Comparison of ENCODE assay signal across 9 cellular contexts in the genomic region with DNA sequence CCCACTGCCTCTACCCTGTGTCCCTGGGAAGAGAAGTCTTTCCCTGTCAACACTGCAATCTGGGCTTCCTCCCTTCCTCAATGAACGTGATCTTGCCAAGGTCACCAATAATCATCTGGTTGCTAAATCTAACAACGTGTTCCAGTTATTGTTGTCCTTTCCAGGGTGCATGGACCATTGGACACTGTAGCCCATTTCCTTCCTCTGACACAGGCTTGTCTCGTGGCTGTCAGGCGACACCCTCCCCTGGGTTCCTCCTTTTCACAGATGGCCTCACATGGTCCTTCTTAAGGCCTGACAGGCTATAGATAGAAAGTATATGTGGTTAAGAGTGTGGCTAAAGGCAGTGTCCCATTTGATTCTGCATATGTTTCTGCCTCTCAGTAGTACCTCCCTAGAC.
DNase-seq lines count a peak whose midpoint lies in the region; ATAC-seq and TF ChIP-seq lines count a peak whose summit lies in the region.
"Had no signal": no experiment of that assay in that cellular context is flagged by ENCODE, and none has a peak within 500 bp of the region (broad histone marks: within the 10 kb centered on the region; RNA-seq: fewer than 3 reads in every experiment).

No MANE protein-coding gene starts in this region.

- intact Hi-C loops in ascending aorta (cut with DNase I) = loop anchor here (5.0 kb wide), 1 partner anchor 126 kb away; no protein-coding TSS in a partner anchor

- H3K36me3 Mint-ChIP-seq in osteocyte (ENCODE audit: unreplicated experiment) (no peaks in the 10 kb centered on the region), GM23338 (ENCODE audit: low read depth) (no peaks in the 10 kb centered on the region; the same call in 2 of the 3 replicates), glutamatergic neuron (ENCODE audit: unreplicated experiment) (no peaks in the 10 kb centered on the region)

- H3K4me1 ChIP-seq in ascending aorta (peaks cover 5 to 10% of the 10 kb centered on the region in 2 donors), GM23338 (ENCODE audit: insufficient read depth) (peaks cover 10% of the 10 kb centered on the region)

- no peaks in the 10 kb centered on the region for H3F3A ChIP-seq in GM23338 (replicated peaks; ENCODE audit: low read depth)

- H3K27me3 ChIP-seq in ascending aorta (no peaks in the 10 kb centered on the region), GM23338 (ENCODE audit: insufficient read depth) (peaks cover 31% of the 10 kb centered on the region)

- H2AFZ ChIP-seq in GM23338 = no peak overlapping the region; the same call in 1 of the 2 replicates

- H3K4me3 ChIP-seq in ascending aorta (no peak overlapping the region), GM23338 (no peak overlapping the region)

- peak overlapping the region; percentile 39 for H3K27ac Mint-ChIP-seq in osteocyte (ENCODE audit: unreplicated experiment)
- no peak overlapping the region for H3K27ac Mint-ChIP-seq in GM23338
- no peak overlapping the region for H3K27ac Mint-ChIP-seq in glutamatergic neuron (ENCODE audit: unreplicated experiment)

- H3K9me3 ChIP-seq in ascending aorta = no peaks in the 10 kb centered on the region

- H3K4me1 Mint-ChIP-seq in osteocyte (ENCODE audit: unreplicated experiment) (peaks cover 25% of the 10 kb centered on the region), GM23338 (peaks cover 6% of the 10 kb centered on the region), glutamatergic neuron (ENCODE audit: low read depth, unreplicated experiment) (peaks cover 22% of the 10 kb centered on the region)
- H3K4me1 Mint-ChIP-seq: central memory CD8-positive, alpha-beta T cell had no signal

- peak; percentile 76 for ATAC-seq in GM18858 (IDR thresholded peaks at IDR 0.05; ENCODE audit: unreplicated experiment)
- peak; percentile 76 for ATAC-seq in HG03095 (IDR thresholded peaks at IDR 0.05; ENCODE audit: unreplicated experiment)
- ATAC-seq in GM23338 = no peak

- TF ChIP-seq CTCF in ascending aorta (IDR thresholded peaks at IDR 0.05) (no peak), osteocyte (IDR thresholded peaks at IDR 0.05) (no peak), GM23338 (conservative IDR thresholded peaks at IDR 0.05; ENCODE audit: low read depth in 2 of 2) (no peak), glutamatergic neuron (IDR thresholded peaks at IDR 0.05; ENCODE audit: partially characterized antibody, unreplicated experiment) (no peak)

- DNase-seq in ascending aorta (ENCODE audit: low spot score in 2 of 2) (peak; percentile 65 to 78), osteocyte (ENCODE audit: extremely low spot score, unreplicated experiment) (no peak), NCI-H2227 (lab: John Stamatoyannopoulos, UW; ENCODE audit: unreplicated experiment) (no peak), NCI-H510A (lab: John Stamatoyannopoulos, UW) (no peak), GM23338 (ENCODE audit: low spot score) (no peak), glutamatergic neuron (no peak)

- H3K79me2 ChIP-seq in GM23338 (replicated peaks; ENCODE audit: insufficient read depth) = no peaks in the 10 kb centered on the region

- H4K20me1 ChIP-seq in GM23338 (replicated peaks; ENCODE audit: insufficient read depth) = no peaks in the 10 kb centered on the region

- no peak overlapping the region for H3K4me3 Mint-ChIP-seq in osteocyte (ENCODE audit: unreplicated experiment)
- H3K4me3 Mint-ChIP-seq in GM23338 = no peak overlapping the region
- no peak overlapping the region for H3K4me3 Mint-ChIP-seq in glutamatergic neuron (ENCODE audit: unreplicated experiment)
- H3K4me3 Mint-ChIP-seq: central memory CD8-positive, alpha-beta T cell had no signal

- H3K4me2 ChIP-seq in GM23338 = no peak overlapping the region

- H3K36me3 ChIP-seq in ascending aorta (no peaks in the 10 kb centered on the region), GM23338 (ENCODE audit: insufficient read depth) (no peaks in the 10 kb centered on the region)

- H3K27ac ChIP-seq in ascending aorta = peak overlapping the region in 1 of 2 donors; percentile 2
- no peak overlapping the region for H3K27ac ChIP-seq in GM23338 (ENCODE audit: low read depth)

- peaks cover 3% of the 10 kb centered on the region; the same call in 1 of the 2 replicates for H3K9me2 ChIP-seq in GM23338 (ENCODE audit: insufficient read depth)

- H3K27me3 Mint-ChIP-seq in osteocyte (ENCODE audit: unreplicated experiment) (no peaks in the 10 kb centered on the region), GM23338 (ENCODE audit: insufficient read depth, low read depth, poor library complexity) (peaks cover 14% of the 10 kb centered on the region), glutamatergic neuron (ENCODE audit: unreplicated experiment) (peaks cover 4% of the 10 kb centered on the region)

- H3K9me3 Mint-ChIP-seq in osteocyte (ENCODE audit: unreplicated experiment) (no peaks in the 10 kb centered on the region), GM23338 (no peaks in the 10 kb centered on the region; the same call in 2 of the 3 replicates), glutamatergic neuron (ENCODE audit: unreplicated experiment) (peaks cover 3% of the 10 kb centered on the region)
- H3K9me3 Mint-ChIP-seq: central memory CD8-positive, alpha-beta T cell had no signal

TF ChIP-seq in GM23338, 12 proteins besides CTCF, POLR2A, EP300 and RAD21 (continues in another document):
- TF ChIP-seq, protein P1, sequence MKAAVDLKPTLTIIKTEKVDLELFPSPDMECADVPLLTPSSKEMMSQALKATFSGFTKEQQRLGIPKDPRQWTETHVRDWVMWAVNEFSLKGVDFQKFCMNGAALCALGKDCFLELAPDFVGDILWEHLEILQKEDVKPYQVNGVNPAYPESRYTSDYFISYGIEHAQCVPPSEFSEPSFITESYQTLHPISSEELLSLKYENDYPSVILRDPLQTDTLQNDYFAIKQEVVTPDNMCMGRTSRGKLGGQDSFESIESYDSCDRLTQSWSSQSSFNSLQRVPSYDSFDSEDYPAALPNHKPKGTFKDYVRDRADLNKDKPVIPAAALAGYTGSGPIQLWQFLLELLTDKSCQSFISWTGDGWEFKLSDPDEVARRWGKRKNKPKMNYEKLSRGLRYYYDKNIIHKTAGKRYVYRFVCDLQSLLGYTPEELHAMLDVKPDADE (IDR thresholded peaks at IDR 0.05) = no peak
- TF ChIP-seq, protein P2, sequence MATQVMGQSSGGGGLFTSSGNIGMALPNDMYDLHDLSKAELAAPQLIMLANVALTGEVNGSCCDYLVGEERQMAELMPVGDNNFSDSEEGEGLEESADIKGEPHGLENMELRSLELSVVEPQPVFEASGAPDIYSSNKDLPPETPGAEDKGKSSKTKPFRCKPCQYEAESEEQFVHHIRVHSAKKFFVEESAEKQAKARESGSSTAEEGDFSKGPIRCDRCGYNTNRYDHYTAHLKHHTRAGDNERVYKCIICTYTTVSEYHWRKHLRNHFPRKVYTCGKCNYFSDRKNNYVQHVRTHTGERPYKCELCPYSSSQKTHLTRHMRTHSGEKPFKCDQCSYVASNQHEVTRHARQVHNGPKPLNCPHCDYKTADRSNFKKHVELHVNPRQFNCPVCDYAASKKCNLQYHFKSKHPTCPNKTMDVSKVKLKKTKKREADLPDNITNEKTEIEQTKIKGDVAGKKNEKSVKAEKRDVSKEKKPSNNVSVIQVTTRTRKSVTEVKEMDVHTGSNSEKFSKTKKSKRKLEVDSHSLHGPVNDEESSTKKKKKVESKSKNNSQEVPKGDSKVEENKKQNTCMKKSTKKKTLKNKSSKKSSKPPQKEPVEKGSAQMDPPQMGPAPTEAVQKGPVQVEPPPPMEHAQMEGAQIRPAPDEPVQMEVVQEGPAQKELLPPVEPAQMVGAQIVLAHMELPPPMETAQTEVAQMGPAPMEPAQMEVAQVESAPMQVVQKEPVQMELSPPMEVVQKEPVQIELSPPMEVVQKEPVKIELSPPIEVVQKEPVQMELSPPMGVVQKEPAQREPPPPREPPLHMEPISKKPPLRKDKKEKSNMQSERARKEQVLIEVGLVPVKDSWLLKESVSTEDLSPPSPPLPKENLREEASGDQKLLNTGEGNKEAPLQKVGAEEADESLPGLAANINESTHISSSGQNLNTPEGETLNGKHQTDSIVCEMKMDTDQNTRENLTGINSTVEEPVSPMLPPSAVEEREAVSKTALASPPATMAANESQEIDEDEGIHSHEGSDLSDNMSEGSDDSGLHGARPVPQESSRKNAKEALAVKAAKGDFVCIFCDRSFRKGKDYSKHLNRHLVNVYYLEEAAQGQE (IDR thresholded peaks at IDR 0.05; ENCODE audit: unreplicated experiment) = no peak
- TF ChIP-seq JUNB (IDR thresholded peaks at IDR 0.05; ENCODE audit: unreplicated experiment) (no peak), EZH2 (IDR thresholded peaks at IDR 0.05; ENCODE audit: low read depth, unreplicated experiment) (no peak), ZNF114 (CRISPR knock-in tag; IDR thresholded peaks at IDR 0.05) (no peak), STAT1 (IDR thresholded peaks at IDR 0.05; ENCODE audit: unreplicated experiment) (no peak), NANOG (IDR thresholded peaks at IDR 0.05; ENCODE audit: borderline replicate concordance) (no peak), ZNF331 (CRISPR knock-in tag; IDR thresholded peaks at IDR 0.05; ENCODE audit: low read depth) (no peak), POLR2AphosphoS5 (IDR thresholded peaks at IDR 0.05; ENCODE audit: low read depth) (no peak), CREB1 (CRISPR knock-in tag; IDR thresholded peaks at IDR 0.05; ENCODE audit: low read depth) (no peak)

Comparison
In these comparisons a context has a peak if more than half of its experiments do, and no peak if none do; other contexts are left out.
1. DNase-seq: peak in ascending aorta (2 of 2); none in osteocyte (single experiment), NCI-H2227 (single experiment), NCI-H510A (single experiment), GM23338 (single experiment) and glutamatergic neuron (single experiment).